ENCODE assay signal across 13 cellular contexts in the genomic region with DNA sequence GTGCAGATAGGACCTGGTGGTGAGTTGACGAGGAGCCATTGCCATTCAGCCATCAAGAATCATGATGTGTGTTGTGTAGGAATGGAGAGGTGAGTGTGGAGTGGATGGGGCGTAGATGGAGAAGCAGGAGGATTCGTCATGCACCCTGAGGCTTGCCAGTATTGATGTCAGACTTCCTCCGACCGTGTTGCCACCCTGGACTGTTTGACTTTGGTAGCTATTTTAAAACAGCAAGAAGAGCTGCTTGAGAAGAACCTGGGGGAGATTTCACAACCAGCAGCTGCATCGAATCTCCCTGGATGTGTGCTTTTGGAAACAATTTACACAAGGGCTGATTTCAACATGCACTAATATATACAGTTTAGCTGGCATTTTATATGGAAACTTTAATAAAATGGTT.
DNase-seq lines count a peak whose midpoint lies in the region; ATAC-seq and TF ChIP-seq lines count a peak whose summit lies in the region.
"Had no signal": no experiment of that assay in that cellular context is flagged by ENCODE, and none has a peak within 500 bp of the region (broad histone marks: within the 10 kb centered on the region; RNA-seq: fewer than 3 reads in every experiment).

No MANE protein-coding gene starts in this region.

- intact Hi-C loops in Calu3 (cut with micrococcal nuclease; ENCODE audit: unreplicated experiment) (loop anchor here (10.0 kb wide), 2 partner anchors 111 to 141 kb away; no protein-coding TSS in a partner anchor), colonic mucosa (cut with DNase I) (no loop called here), stomach (cut with DNase I; ENCODE audit: low total_unique reads) (loop anchor here (10.0 kb wide), 1 partner anchor 231 kb away; no protein-coding TSS in a partner anchor)
- intact Hi-C loops in naive thymus-derived CD4-positive, alpha-beta T cell (cut with micrococcal nuclease): loop anchor here (1.0 to 5.0 kb wide), 3 partner anchors 43 to 58 kb away; no protein-coding TSS in a partner anchor

- no peak overlapping the region for H3T11ph ChIP-seq in H9 (ENCODE audit: low read length)

- BruUV-seq in Calu3 (replicated peaks; lab: Mats Ljungman, UMichigan): no TSS peak

- no peak overlapping the region for H3K4ac ChIP-seq in H9 (ENCODE audit: low read depth, low read length)

- H2BK120ac ChIP-seq in H9 (ENCODE audit: low read depth, low read length, poor library complexity, severe bottlenecking): no peak overlapping the region

- TF ChIP-seq POLR2A in stomach (IDR thresholded peaks at IDR 0.05): no peak

- 57 to 85% (median 74%) methylated on average over 6 of the region's 6 CpGs for WGBS in stomach, 5 donors
- no CpG with 5 or more reads among the region's 6 CpGs for WGBS in H9 (ENCODE audit: extremely low coverage, insufficient read length, low lambda C conversion rate)

- no peak overlapping the region for H2AFZ ChIP-seq in H9 (ENCODE audit: low read length)

- H2BK20ac ChIP-seq in H9 (ENCODE audit: low read depth, low read length, poor library complexity, severe bottlenecking): no peak overlapping the region

- H3K4me1 ChIP-seq in colonic mucosa (peaks cover 3% of the 10 kb centered on the region), stomach (peaks cover 4 to 57% (median 10%) of the 10 kb centered on the region in 4 donors), H9 (ENCODE audit: insufficient read depth, low read length) (peaks cover 2% of the 10 kb centered on the region)
- H3K4me1 ChIP-seq in naive thymus-derived CD4-positive, alpha-beta T cell (ENCODE audit: control insufficient read depth in 2 of 2, insufficient read depth in 2 of 2, low read length in 2 of 2): no peaks in the 10 kb centered on the region

- TF ChIP-seq CTCF in Calu3 (IDR thresholded peaks at IDR 0.05; ENCODE audit: unreplicated experiment) (no peak), colonic mucosa (IDR thresholded peaks at IDR 0.05) (no peak), stomach (IDR thresholded peaks at IDR 0.05) (no peak), H9 (conservative IDR thresholded peaks at IDR 0.05) (no peak)

- no peak for TF ChIP-seq EP300 in stomach (IDR thresholded peaks at IDR 0.05)

- no peak overlapping the region for H2AK5ac ChIP-seq in H9 (ENCODE audit: insufficient read length, low read length)

- DNase-seq in Calu3 (no peak), NOMO-1 treated with DMSO at 0.1 percent for 48 hours (lab: John Stamatoyannopoulos, UW; ENCODE audit: unreplicated experiment) (peak; percentile 68), colonic mucosa (no peak), NCI-H1417 treated with DMSO at 0.1 percent for 48 hours (lab: John Stamatoyannopoulos, UW) (no peak), stomach (no peak), H9 (no peak)
- no peak for DNase-seq in naive thymus-derived CD4-positive, alpha-beta T cell
- no peak for DNase-seq in activated naive CD4-positive, alpha-beta T cell treated with Interleukin-2 at 50 U/mL for 16 hours
- DNase-seq: activated CD4-positive, alpha-beta T cell treated with anti-CD3 and anti-CD28 coated beads, Interleukin-2, amount 10 ng/mL, durations not matched to agents 24 days and 14 days; mucosa of descending colon; NCI-H345 had no signal

- H3K4me1 Mint-ChIP-seq in Calu3 (ENCODE audit: low read depth, unreplicated experiment) (peaks cover 25% of the 10 kb centered on the region), H9 (peaks cover 7 to 8% of the 10 kb centered on the region in 2 experiments)
- peaks cover 6 to 45% (median 11%) of the 10 kb centered on the region in 7 donors for H3K4me1 Mint-ChIP-seq in naive thymus-derived CD4-positive, alpha-beta T cell

- H3K27me3 Mint-ChIP-seq in Calu3 (ENCODE audit: unreplicated experiment) (no peaks in the 10 kb centered on the region), H9 (ENCODE audit: low read depth) (no peaks in the 10 kb centered on the region)
- no peaks in the 10 kb centered on the region for H3K27me3 Mint-ChIP-seq in naive thymus-derived CD4-positive, alpha-beta T cell
- H3K27me3 Mint-ChIP-seq: activated CD4-positive, alpha-beta T cell treated with anti-CD3 and anti-CD28 coated beads, Interleukin-2, amount 10 ng/mL, durations not matched to agents 24 days and 14 days had no signal

- no peak overlapping the region for H3K18ac ChIP-seq in H9 (ENCODE audit: insufficient read length, low read depth, low read length)

- H4K8ac ChIP-seq in H9 (replicated peaks; ENCODE audit: insufficient read length, low read depth, low read length): no peak overlapping the region

- H3K4me3 ChIP-seq in colonic mucosa (no peak overlapping the region), stomach (no peak overlapping the region)
- no peak overlapping the region for H3K4me3 ChIP-seq in naive thymus-derived CD4-positive, alpha-beta T cell (ENCODE audit: low read length)
- H3K4me3 ChIP-seq: mucosa of descending colon had no signal

- H3K27ac ChIP-seq in colonic mucosa (peak overlapping the region; percentile 78), stomach (peak overlapping the region in 2 of 5 donors; percentile 48 to 69), H9 (ENCODE audit: insufficient read length, low read depth, low read length) (no peak overlapping the region)
- H3K27ac ChIP-seq in naive thymus-derived CD4-positive, alpha-beta T cell (ENCODE audit: low read depth, low read length): no peak overlapping the region

- H3K23ac ChIP-seq in H9 (ENCODE audit: insufficient read length, low read depth, low read length): no peak overlapping the region

- no peak overlapping the region for H2BK12ac ChIP-seq in H9 (ENCODE audit: insufficient read length, low read depth, low read length)

- H3K14ac ChIP-seq in H9 (ENCODE audit: insufficient read depth, low read length): no peak overlapping the region

- H3K23me2 ChIP-seq in H9 (ENCODE audit: insufficient read length, low read depth, low read length, poor library complexity, severe bottlenecking): no peaks in the 10 kb centered on the region

- no peak overlapping the region for H3K4me3 Mint-ChIP-seq in Calu3 (ENCODE audit: low read depth, unreplicated experiment)
- H3K4me3 Mint-ChIP-seq in naive thymus-derived CD4-positive, alpha-beta T cell: no peak overlapping the region
- H3K4me3 Mint-ChIP-seq in H9: no peak overlapping the region
- H3K4me3 Mint-ChIP-seq: activated CD4-positive, alpha-beta T cell treated with anti-CD3 and anti-CD28 coated beads, Interleukin-2, amount 10 ng/mL, durations not matched to agents 24 days and 14 days had no signal

- H3K36me3 ChIP-seq in colonic mucosa: no peaks in the 10 kb centered on the region
- H3K36me3 ChIP-seq in naive thymus-derived CD4-positive, alpha-beta T cell (ENCODE audit: control insufficient read depth in 2 of 3, insufficient read depth in 3 of 3, low read length in 3 of 3): no peaks in the 10 kb centered on the region
- H3K36me3 ChIP-seq in stomach: no peaks in the 10 kb centered on the region

- H4K91ac ChIP-seq in H9 (ENCODE audit: insufficient read length, low read depth, low read length): no peak overlapping the region

- no peak overlapping the region for H3K56ac ChIP-seq in H9 (ENCODE audit: insufficient read length, low read depth, low read length)

- POLR2A ChIA-PET in naive thymus-derived CD4-positive, alpha-beta T cell (lab: Charles Lee): no interaction called here

- H3K27ac Mint-ChIP-seq in Calu3 (ENCODE audit: unreplicated experiment): peak overlapping the region; percentile 58
- H3K27ac Mint-ChIP-seq in naive thymus-derived CD4-positive, alpha-beta T cell: peak overlapping the region in 2 of 9 donors; percentile 1 to 32
- H3K27ac Mint-ChIP-seq in H9: no peak overlapping the region
- H3K27ac Mint-ChIP-seq: activated CD4-positive, alpha-beta T cell treated with anti-CD3 and anti-CD28 coated beads, Interleukin-2, amount 10 ng/mL, durations not matched to agents 24 days and 14 days; activated naive CD4-positive, alpha-beta T cell treated with anti-CD3 and anti-CD28 coated beads, Interleukin-2, amount 50 U/mL, for 72 hours had no signal

- H3K27me3 ChIP-seq in colonic mucosa (no peaks in the 10 kb centered on the region), stomach (no peaks in the 10 kb centered on the region), H9 (ENCODE audit: insufficient read depth, low read length) (no peaks in the 10 kb centered on the region)
- H3K27me3 ChIP-seq in naive thymus-derived CD4-positive, alpha-beta T cell (ENCODE audit: control insufficient read depth in 2 of 2, insufficient read depth in 2 of 2, low read length in 2 of 2): no peaks in the 10 kb centered on the region

- H3K4me2 ChIP-seq in H9 (ENCODE audit: insufficient read depth, insufficient read length, low read length): no peak overlapping the region

- CTCF ChIA-PET in Calu3 (lab: Charles Lee): no interaction called here
- CTCF ChIA-PET in naive thymus-derived CD4-positive, alpha-beta T cell (lab: Charles Lee): interaction anchor here (1.0 to 1.7 kb wide), 2 partner anchors 293 to 295 kb away, joined by 3 to 6 read pairs; no protein-coding TSS in a partner anchor

- H3K9me3 ChIP-seq in colonic mucosa (no peaks in the 10 kb centered on the region), stomach (no peaks in the 10 kb centered on the region), H9 (ENCODE audit: control insufficient read depth, low read depth, low read length) (no peaks in the 10 kb centered on the region)
- no peaks in the 10 kb centered on the region for H3K9me3 ChIP-seq in naive thymus-derived CD4-positive, alpha-beta T cell (ENCODE audit: control insufficient read depth in 2 of 3, low read length in 3 of 3)
- H3K9me3 ChIP-seq: mucosa of descending colon had no signal

- no peak overlapping the region for H2BK5ac ChIP-seq in H9 (ENCODE audit: insufficient read length, low read length)

- no peak overlapping the region for H3K9ac ChIP-seq in colonic mucosa (ENCODE audit: low read depth in 2 of 2, low read length in 2 of 2)
- H3K9ac ChIP-seq in H9 (ENCODE audit: extremely low read depth, insufficient read length, low read length): no peak overlapping the region

- H4K5ac ChIP-seq in H9 (ENCODE audit: insufficient read length, low read depth, low read length): no peak overlapping the region

- H3K79me1 ChIP-seq in H9 (ENCODE audit: insufficient read depth, low read depth, low read length, poor library complexity, severe bottlenecking): no peaks in the 10 kb centered on the region

- H3K36me3 Mint-ChIP-seq in Calu3 (ENCODE audit: insufficient read depth, unreplicated experiment) (no peaks in the 10 kb centered on the region), H9 (ENCODE audit: insufficient read depth in 1 of 3, low read depth in 3 of 3) (no peaks in the 10 kb centered on the region)
- H3K36me3 Mint-ChIP-seq in naive thymus-derived CD4-positive, alpha-beta T cell: peaks cover 0 to 14% (median 0%) of the 10 kb centered on the region in 5 donors

- H3K9me3 Mint-ChIP-seq in Calu3 (ENCODE audit: low read depth, unreplicated experiment) (no peaks in the 10 kb centered on the region), H9 (no peaks in the 10 kb centered on the region)
- H3K9me3 Mint-ChIP-seq in naive thymus-derived CD4-positive, alpha-beta T cell: peaks cover 0 to 11% (median 0%) of the 10 kb centered on the region in 11 donors

- H3K79me2 ChIP-seq in H9 (ENCODE audit: insufficient read depth, low read length): no peaks in the 10 kb centered on the region

- H4K20me1 ChIP-seq in H9 (ENCODE audit: control insufficient read depth, insufficient read depth, insufficient read length): no peaks in the 10 kb centered on the region

- H2BK15ac ChIP-seq in H9 (ENCODE audit: low read depth, low read length): no peak overlapping the region

- peak; percentile 53 for ATAC-seq in naive thymus-derived CD4-positive, alpha-beta T cell
- ATAC-seq: sciatic nerve had no signal
